ENCODE assay signal across 20 cellular contexts in genomic region chr12:120365675-120366340, GRCh38. TPM values are rescaled to one million over a fixed set of nuclear protein-coding genes. Genes with fewer than 3 reads are reported as not detected.
A peak's percentile ranks its signal among the peaks of the same experiment; 100 is the strongest.
DNase-seq lines count a peak whose midpoint lies in the region; ATAC-seq and TF ChIP-seq lines count a peak whose summit lies in the region.
"Had no signal": no experiment of that assay in that cellular context is flagged by ENCODE, and none has a peak within 500 bp of the region (broad histone marks: within the 10 kb centered on the region; RNA-seq: fewer than 3 reads in every experiment).

No MANE protein-coding gene starts in this region.

- no TSS peak for BruUV-seq in MCF 10A (replicated peaks; lab: Mats Ljungman, UMichigan)

- no peak for TF ChIP-seq POLR2A in body of pancreas (IDR thresholded peaks at IDR 0.05)

- H3K4me3 ChIP-seq in body of pancreas: no peak overlapping the region
- H3K4me3 ChIP-seq in rectal smooth muscle tissue (ENCODE audit: low read length): no peak overlapping the region
- H3K4me3 ChIP-seq: BLaER1 had no signal

- peaks cover 7% of the 10 kb centered on the region for H3K4me1 Mint-ChIP-seq in MCF 10A (ENCODE audit: insufficient read depth, unreplicated experiment)

- H3K36me3 ChIP-seq in body of pancreas (replicated peaks in 1 of 2; ENCODE audit: insufficient read depth in 1 of 2, low read depth in 2 of 2) (no peaks in the 10 kb centered on the region), rectal smooth muscle tissue (ENCODE audit: control insufficient read depth, insufficient read depth, low read length) (no peaks in the 10 kb centered on the region)
- H3K36me3 ChIP-seq: BLaER1 had no signal

- H3K36me3 Mint-ChIP-seq in MCF 10A (ENCODE audit: insufficient read depth, unreplicated experiment): no peaks in the 10 kb centered on the region
- H3K36me3 Mint-ChIP-seq: activated naive CD8-positive, alpha-beta T cell; stimulated activated naive B cell treated with anti-CD40 and anti-IgM and Interleukin-4, amounts not matched to agents 10 μg/mL and 1 μg/mL and 100 μg/mL, for 72 hours had no signal

- TF ChIP-seq CTCF in body of pancreas (IDR thresholded peaks at IDR 0.05): no peak
- TF ChIP-seq CTCF in MCF 10A (IDR thresholded peaks at IDR 0.05; ENCODE audit: unreplicated experiment): no peak
- no peak for TF ChIP-seq CTCF in omental fat pad (IDR thresholded peaks at IDR 0.05)

- intact Hi-C loops in body of pancreas (cut with DNase I) (no loop called here), MCF 10A (cut with micrococcal nuclease) (no loop called here)

- H3K4me1 ChIP-seq in body of pancreas (peaks cover 46% of the 10 kb centered on the region), rectal smooth muscle tissue (ENCODE audit: control insufficient read depth, insufficient read depth, low read length) (peaks cover 4% of the 10 kb centered on the region)

- WGBS in body of pancreas, 2 donors: 24 to 44% methylated on average over 6 to 13 of the region's 13 CpGs

- POLR2A ChIA-PET in MCF 10A (lab: Yijun Ruan, JAX): interaction anchor here (0.6 to 1.0 kb wide), 3 partner anchors 72 to 1218 kb away, joined by 3 to 5 read pairs (median 4); partner anchors contain the start of gene COX6A1

- peak; percentile 58 for DNase-seq in HuH-7 (ENCODE audit: low spot score)
- peak; percentile 68 to 87 (median 82) for DNase-seq in body of pancreas
- peak; percentile 47 for DNase-seq in medulla oblongata (ENCODE audit: extremely low spot score)
- no peak for DNase-seq in MCF 10A (ENCODE audit: unreplicated experiment)
- no peak for DNase-seq in activated CD4-positive, CD25-positive, alpha-beta regulatory T cell treated with anti-CD3 and anti-CD28 coated beads, Interleukin-2, amount 50 U/mL, for 72 hours
- DNase-seq in omental fat pad (ENCODE audit: low spot score): no peak
- DNase-seq: activated CD4-positive, alpha-beta T cell treated with anti-CD3 and anti-CD28 coated beads for 4 hours; activated CD8-positive, alpha-beta memory T cell treated with anti-CD3 and anti-CD28 coated beads, Interleukin-2, amount 50 U/mL, for 48 hours; DMS79; IMR-90; NCI-H1105 treated with DMSO at 0.1 percent for 48 hours; NK-92 treated with Interleukin-12 subunit alpha and Interleukin-12 subunit beta, amount 100 ng/mL, for 24 hours; stimulated activated naive B cell treated with anti-CD40 and anti-IgM and Interleukin-4, amounts not matched to agents 10 μg/mL and 1 μg/mL and 100 μg/mL, for 72 hours had no signal

- H3K9me3 ChIP-seq in body of pancreas: no peaks in the 10 kb centered on the region
- H3K9me3 ChIP-seq: BLaER1 had no signal

- CTCF ChIA-PET in MCF 10A (lab: Yijun Ruan, JAX): interaction anchor here (0.6 to 4.2 kb wide), 5 partner anchors 9 to 105 kb away, joined by 3 to 33 read pairs (median 3); no protein-coding TSS in a partner anchor

- H3K27ac Mint-ChIP-seq in MCF 10A (ENCODE audit: low read depth, unreplicated experiment): no peak overlapping the region
- H3K27ac Mint-ChIP-seq: activated naive CD8-positive, alpha-beta T cell; stimulated activated naive B cell treated with anti-CD40 and anti-IgM and Interleukin-4, amounts not matched to agents 10 μg/mL and 1 μg/mL and 100 μg/mL, for 72 hours had no signal

- H3K27ac ChIP-seq in body of pancreas (peak overlapping the region; percentile 9 to 67 (median 55)), rectal smooth muscle tissue (ENCODE audit: low read depth, low read length) (peak overlapping the region; percentile 53)
- H3K27ac ChIP-seq: BLaER1, epithelial cell of prostate had no signal

- peaks cover 38% of the 10 kb centered on the region for H3K27me3 Mint-ChIP-seq in MCF 10A (ENCODE audit: insufficient read depth, unreplicated experiment)

- H3K27me3 ChIP-seq in body of pancreas: no peaks in the 10 kb centered on the region
- peaks cover 13% of the 10 kb centered on the region for H3K27me3 ChIP-seq in rectal smooth muscle tissue (ENCODE audit: control insufficient read depth, insufficient read depth, low read length)

- ATAC-seq in body of pancreas: peak; percentile 36
- no peak for ATAC-seq in omental fat pad (ENCODE audit: low FRiP score)
- ATAC-seq: Right ventricle myocardium inferior; stimulated activated naive B cell treated with anti-CD40 and anti-IgM and Interleukin-4, amounts not matched to agents 10 μg/mL and 1 μg/mL and 100 μg/mL, for 72 hours had no signal

- no peak overlapping the region for H3K9ac ChIP-seq in rectal smooth muscle tissue (ENCODE audit: low read length)
- H3K9ac ChIP-seq: BLaER1 had no signal

- no peaks in the 10 kb centered on the region for H3K9me3 Mint-ChIP-seq in MCF 10A (ENCODE audit: unreplicated experiment)
- H3K9me3 Mint-ChIP-seq: stimulated activated naive B cell treated with anti-CD40 and anti-IgM and Interleukin-4, amounts not matched to agents 10 μg/mL and 1 μg/mL and 100 μg/mL, for 72 hours had no signal

- no peak overlapping the region for H3K4me3 Mint-ChIP-seq in MCF 10A (ENCODE audit: unreplicated experiment)
- H3K4me3 Mint-ChIP-seq: stimulated activated naive B cell treated with anti-CD40 and anti-IgM and Interleukin-4, amounts not matched to agents 10 μg/mL and 1 μg/mL and 100 μg/mL, for 72 hours had no signal

RNA-seq across cellular contexts. Expression of gene MSI1, which starts 3.2 kb away (rescaled TPM):
- total RNA-seq in body of pancreas (1 to 10 TPM in 1 of 2 donors, under 1 TPM in 1; 0.66 to 1.3 TPM), MCF 10A (2022) (not detected in 2 replicates), omental fat pad (1 to 10 TPM in 1 of 4 donors, under 1 TPM in 2, not detected in 1; 0.13 to 2.0 (median 0.37) TPM)
- total RNA-seq: IMR-90; T-helper 2 cell treated with Interferon-gamma antibody and Interleukin-4, amounts not matched to agents 100 ng/mL and 5 ng/mL, for 36 hours had no signal

RNA-seq across cellular contexts. Expression of gene PLA2G1B, which starts 38.2 kb away (rescaled TPM):
- over 10,000 TPM in 1 of 2 donors, 1,000 to 10,000 TPM in 1; 6,971 to 11,984 TPM for total RNA-seq in body of pancreas
- not detected in 2 replicates for total RNA-seq in MCF 10A (2022)
- total RNA-seq in omental fat pad: not detected
- total RNA-seq: IMR-90; Right ventricle myocardium inferior; T-helper 2 cell treated with Interferon-gamma antibody and Interleukin-4, amounts not matched to agents 100 ng/mL and 5 ng/mL, for 36 hours; ureter had no signal

Comparison
In these comparisons a context has a peak if more than half of its experiments do, and no peak if none do; other contexts are left out.
1. DNase-seq: peak in HuH-7 (single experiment), body of pancreas (4 of 4) and medulla oblongata (single experiment); none in MCF 10A (single experiment), activated CD4-positive, CD25-positive, alpha-beta regulatory T cell treated with anti-CD3 and anti-CD28 coated beads, Interleukin-2, amount 50 U/mL, for 72 hours (single experiment) and omental fat pad (single experiment).
2. RNA of gene PLA2G1B, which starts 38.2 kb away (total RNA-seq): 6,971 to 11,984 TPM in body of pancreas; not detected in MCF 10A and not detected in omental fat pad; every median in the first group is over 1,000 times any median in the second.